In genomic region chr9:14909631-14910177, GRCh38 we compare ENCODE assay signal across 11 cellular contexts. TPM values are rescaled to one million over a fixed set of nuclear protein-coding genes. Genes with fewer than 3 reads are reported as not detected.
DNase-seq lines count a peak whose midpoint lies in the region; ATAC-seq, FAIRE-seq and TF ChIP-seq lines count a peak whose summit lies in the region.
"Had no signal": no experiment of that assay in that cellular context is flagged by ENCODE, and none has a peak within 500 bp of the region (broad histone marks: within the 10 kb centered on the region; RNA-seq: fewer than 3 reads in every experiment).

No MANE protein-coding gene starts in this region.

- H3K27me3 ChIP-seq in HUES48 (ENCODE audit: control insufficient read depth, insufficient read depth, low read length) = no peaks in the 10 kb centered on the region
- H3K27me3 ChIP-seq in gastrocnemius medialis = no peaks in the 10 kb centered on the region

- H3K27ac ChIP-seq in HUES48 (ENCODE audit: low read depth, low read length) = peak overlapping the region; percentile 67
- peak overlapping the region; percentile 8 to 81 for H3K27ac ChIP-seq in coronary artery
- peak overlapping the region in 2 of 4 donors; percentile 35 to 37 for H3K27ac ChIP-seq in gastrocnemius medialis

- DNase-seq in coronary artery (ENCODE audit: low spot score) (no peak), iPS-NIHi7 (ENCODE audit: extremely low spot score) (peak; percentile 30), gastrocnemius medialis (no peak), SKM-1 treated with dmso at 0.1 percent for 144 hours (lab: John Stamatoyannopoulos, UW; ENCODE audit: unreplicated experiment) (no peak), AG20443 (ENCODE audit: low spot score) (no peak), medulla oblongata (ENCODE audit: extremely low spot score) (no peak), frontal cortex (ENCODE audit: low spot score in 2 of 2) (no peak)
- DNase-seq: activated CD8-positive, alpha-beta memory T cell treated with anti-CD3 and anti-CD28 coated beads, Interleukin-2, amount 50 U/mL, for 4 hours; CD4-positive, alpha-beta T cell had no signal

- no peak for TF ChIP-seq CTCF in coronary artery (IDR thresholded peaks at IDR 0.05)
- TF ChIP-seq CTCF in gastrocnemius medialis (IDR thresholded peaks at IDR 0.05 in 4 of 5, conservative IDR thresholded peaks at IDR 0.05 in 1 of 5) = no peak

- peak overlapping the region; percentile 38; the same call in 1 of the 2 replicates for H3K9ac ChIP-seq in HUES48 (ENCODE audit: low read depth, low read length)

- H3K9me3 ChIP-seq in HUES48 (ENCODE audit: control insufficient read depth, insufficient read depth, low read length) (no peaks in the 10 kb centered on the region), gastrocnemius medialis (no peaks in the 10 kb centered on the region)

- in situ Hi-C loops in gastrocnemius medialis (cut with MboI; ENCODE audit: low sequenced_read_pairs in 4 of 4) = no loop called here

- H3K4me3 ChIP-seq in HUES48 (ENCODE audit: low read depth, low read length) (peak overlapping the region; percentile 54), coronary artery (peak overlapping the region; percentile 71), gastrocnemius medialis (peak overlapping the region in 3 of 4 donors; percentile 16 to 29 (median 26))

- intact Hi-C loops in gastrocnemius medialis (cut with DNase I; ENCODE audit: low total_unique reads) = no loop called here

- H3K4me1 ChIP-seq in HUES48 (ENCODE audit: control insufficient read depth, insufficient read depth, low read length) (peaks cover 54% of the 10 kb centered on the region), gastrocnemius medialis (peaks cover 0 to 10% of the 10 kb centered on the region in 2 donors)

- no peak for FAIRE-seq in frontal cortex (lab: Jason Lieb, UNC)

- no peak for TF ChIP-seq POLR2A in gastrocnemius medialis (IDR thresholded peaks at IDR 0.05)

- H3K36me3 ChIP-seq in HUES48 (ENCODE audit: control insufficient read depth, insufficient read depth, low read length) = no peaks in the 10 kb centered on the region
- no peaks in the 10 kb centered on the region for H3K36me3 ChIP-seq in gastrocnemius medialis

- ATAC-seq in gastrocnemius medialis = no peak

RNA-seq across cellular contexts. Expression of gene FREM1, which starts 0.5 kb away (rescaled TPM):
- total RNA-seq in gastrocnemius medialis (1 to 10 TPM in 2 of 4 donors, under 1 TPM in 2; 0.10 to 3.3 (median 1.00) TPM), frontal cortex (3.3 TPM)
- total RNA-seq: OCI-LY7 had no signal
